ENCODE assay signal across 11 cellular contexts in the genomic region with DNA sequence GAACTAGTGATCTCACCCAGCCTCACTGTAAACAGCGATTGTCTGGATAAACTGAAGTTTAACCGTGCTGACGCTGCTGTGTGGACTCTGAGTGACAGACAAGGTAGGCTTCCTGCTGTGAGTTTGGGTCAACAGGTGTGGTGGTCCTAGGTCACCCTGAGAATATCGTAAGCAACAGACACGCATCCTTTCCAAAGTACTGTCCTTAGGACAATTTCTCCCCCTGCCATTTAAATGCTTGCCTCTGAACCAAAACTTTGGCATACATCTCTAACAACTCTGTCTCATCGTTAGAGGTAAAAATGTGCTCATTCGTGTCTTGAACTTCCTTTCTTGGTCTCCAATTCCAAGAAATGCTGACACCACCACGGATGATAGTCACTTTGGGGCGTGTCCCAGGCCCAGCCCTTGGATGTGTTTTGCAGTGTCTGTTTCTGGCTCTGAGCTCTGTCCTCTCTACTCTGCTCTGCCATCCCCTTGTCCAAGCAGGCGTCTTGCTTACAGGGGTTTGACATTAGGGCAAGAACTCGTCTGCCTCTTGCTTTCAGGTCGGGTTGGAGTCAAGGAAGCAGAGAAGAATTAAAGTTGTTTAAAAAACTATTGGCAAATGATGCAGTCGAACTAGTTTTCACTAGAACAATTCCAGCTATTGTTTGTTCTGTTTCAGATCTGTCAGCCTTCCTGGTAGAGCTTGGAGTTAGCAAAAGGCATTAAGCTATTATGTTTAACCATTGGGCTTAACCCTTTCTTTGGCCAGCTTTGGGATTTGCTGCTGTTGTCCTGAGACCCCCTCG.
DNase-seq lines count a peak whose midpoint lies in the region; ATAC-seq, FAIRE-seq and TF ChIP-seq lines count a peak whose summit lies in the region.
"Had no signal": no experiment of that assay in that cellular context is flagged by ENCODE, and none has a peak within 500 bp of the region (broad histone marks: within the 10 kb centered on the region; RNA-seq: fewer than 3 reads in every experiment).

No MANE protein-coding gene starts in this region.

- peak overlapping the region; percentile 47 for H3K27ac Mint-ChIP-seq in activated T-cell treated with anti-CD3 and anti-CD28 coated beads, Interleukin-2, amount 50 U/mL, for 24 hours
- H3K27ac Mint-ChIP-seq in activated T-cell treated with anti-CD3 and anti-CD28 coated beads, Interleukin-2, amount 50 U/mL, for 72 hours: peak overlapping the region; percentile 86

- H3K36me3 ChIP-seq in upper lobe of right lung: no peaks in the 10 kb centered on the region
- H3K36me3 ChIP-seq: cardiac muscle cell had no signal

- ATAC-seq in activated T-cell treated with anti-CD3 and anti-CD28 coated beads, Interleukin-2, amount 50 U/mL, for 72 hours (replicated peaks in 1 of 2): peak; percentile 57 to 73
- ATAC-seq in upper lobe of right lung (peak; percentile 53), GM21390 (IDR thresholded peaks at IDR 0.05; ENCODE audit: unreplicated experiment) (no peak), HG03095 (IDR thresholded peaks at IDR 0.05; ENCODE audit: unreplicated experiment) (no peak)

- no peaks in the 10 kb centered on the region for H3K36me3 Mint-ChIP-seq in activated T-cell treated with anti-CD3 and anti-CD28 coated beads, Interleukin-2, amount 50 U/mL, for 24 hours (ENCODE audit: low read depth)
- H3K36me3 Mint-ChIP-seq in activated T-cell treated with anti-CD3 and anti-CD28 coated beads, Interleukin-2, amount 50 U/mL, for 72 hours (ENCODE audit: insufficient read depth in 2 of 2): peaks cover 0 to 3% of the 10 kb centered on the region in 2 donors

- H3K9me3 ChIP-seq in upper lobe of right lung: no peaks in the 10 kb centered on the region

- TF ChIP-seq CTCF in upper lobe of right lung (IDR thresholded peaks at IDR 0.05): no peak
- no peak for TF ChIP-seq CTCF in D721Med (IDR thresholded peaks at IDR 0.05; ENCODE audit: insufficient read depth, missing control alignments)

- H3K4me3 Mint-ChIP-seq in activated T-cell treated with anti-CD3 and anti-CD28 coated beads, Interleukin-2, amount 50 U/mL, for 24 hours: no peak overlapping the region
- H3K4me3 Mint-ChIP-seq in activated T-cell treated with anti-CD3 and anti-CD28 coated beads, Interleukin-2, amount 50 U/mL, for 72 hours: peak overlapping the region in 1 of 2 donors; percentile 72

- H3K27me3 Mint-ChIP-seq in activated T-cell treated with anti-CD3 and anti-CD28 coated beads, Interleukin-2, amount 50 U/mL, for 24 hours: peaks cover 46% of the 10 kb centered on the region
- H3K27me3 Mint-ChIP-seq in activated T-cell treated with anti-CD3 and anti-CD28 coated beads, Interleukin-2, amount 50 U/mL, for 72 hours (ENCODE audit: low read depth): peaks cover 45% of the 10 kb centered on the region

- no peak for FAIRE-seq in D721Med (lab: Jason Lieb, UNC)
- FAIRE-seq: GM19239 had no signal

- H3K4me3 ChIP-seq in upper lobe of right lung: no peak overlapping the region
- H3K4me3 ChIP-seq: cardiac muscle cell had no signal

- H3K27me3 ChIP-seq in upper lobe of right lung: peaks cover 12% of the 10 kb centered on the region

- intact Hi-C loops in upper lobe of right lung (cut with DNase I): no loop called here

- H3K9me3 Mint-ChIP-seq in activated T-cell treated with anti-CD3 and anti-CD28 coated beads, Interleukin-2, amount 50 U/mL, for 24 hours: no peaks in the 10 kb centered on the region
- H3K9me3 Mint-ChIP-seq in activated T-cell treated with anti-CD3 and anti-CD28 coated beads, Interleukin-2, amount 50 U/mL, for 72 hours: no peaks in the 10 kb centered on the region

- no peak overlapping the region for H3K27ac ChIP-seq in upper lobe of right lung
- H3K27ac ChIP-seq: cardiac muscle cell had no signal

- H3K4me1 Mint-ChIP-seq in activated T-cell treated with anti-CD3 and anti-CD28 coated beads, Interleukin-2, amount 50 U/mL, for 24 hours (ENCODE audit: low read depth): peaks cover 27% of the 10 kb centered on the region
- peaks cover 23% of the 10 kb centered on the region for H3K4me1 Mint-ChIP-seq in activated T-cell treated with anti-CD3 and anti-CD28 coated beads, Interleukin-2, amount 50 U/mL, for 72 hours (ENCODE audit: low read depth)

- DNase-seq in activated T-cell treated with anti-CD3 and anti-CD28 coated beads, Interleukin-2, amount 50 U/mL, for 24 hours: peak; percentile 38
- DNase-seq in activated T-cell treated with anti-CD3 and anti-CD28 coated beads for 4 hours: no peak
- DNase-seq in activated T-cell treated with anti-CD3 and anti-CD28 coated beads, Interleukin-2, amount 50 U/mL, for 72 hours: peak; percentile 34 to 67
- peak; percentile 41 for DNase-seq in medulla oblongata (ENCODE audit: extremely low spot score)
- DNase-seq in upper lobe of right lung: no peak
- DNase-seq in D721Med (ENCODE audit: insufficient read length, low spot score): no peak
- DNase-seq: NCI-H82 had no signal

- no peaks in the 10 kb centered on the region for H3K4me1 ChIP-seq in upper lobe of right lung

Comparison
In these comparisons a context has a peak if more than half of its experiments do, and no peak if none do; other contexts are left out.
1. DNase-seq: peak in activated T-cell treated with anti-CD3 and anti-CD28 coated beads, Interleukin-2, amount 50 U/mL, for 24 hours (single experiment), activated T-cell treated with anti-CD3 and anti-CD28 coated beads, Interleukin-2, amount 50 U/mL, for 72 hours (2 of 2) and medulla oblongata (single experiment); none in activated T-cell treated with anti-CD3 and anti-CD28 coated beads for 4 hours (single experiment), upper lobe of right lung (single experiment) and D721Med (single experiment).
2. ATAC-seq: peak in activated T-cell treated with anti-CD3 and anti-CD28 coated beads, Interleukin-2, amount 50 U/mL, for 72 hours (2 of 2) and upper lobe of right lung (single experiment); none in GM21390 (single experiment) and HG03095 (single experiment).